Comparison of ENCODE assay signal across 1 cellular context in the genomic region with DNA sequence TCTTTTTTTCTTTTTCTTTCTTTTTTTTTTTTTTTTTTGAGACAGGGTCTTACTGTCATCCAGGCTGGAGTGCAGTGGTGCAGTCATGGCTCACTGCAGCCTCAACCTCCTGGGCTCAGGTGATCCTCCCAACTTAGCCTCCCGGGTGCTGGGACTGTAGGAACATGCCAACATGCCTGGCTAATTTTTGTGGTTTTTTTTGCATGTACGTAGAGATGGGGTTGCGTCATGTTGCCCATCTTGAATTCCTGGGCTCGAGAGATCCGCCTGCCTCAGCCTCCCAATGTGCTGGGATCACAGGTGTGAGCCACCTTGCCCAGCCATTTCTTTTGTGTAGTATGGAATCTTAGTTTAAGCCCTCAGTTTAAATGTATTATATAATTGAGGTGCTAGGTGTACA.
TF ChIP-seq lines count a peak whose summit lies in the region.

No MANE protein-coding gene starts in this region.

TF ChIP-seq in HCT116, 20 proteins besides CTCF, POLR2A, EP300 and RAD21 (continued from another document):
- TF ChIP-seq, protein P1, sequence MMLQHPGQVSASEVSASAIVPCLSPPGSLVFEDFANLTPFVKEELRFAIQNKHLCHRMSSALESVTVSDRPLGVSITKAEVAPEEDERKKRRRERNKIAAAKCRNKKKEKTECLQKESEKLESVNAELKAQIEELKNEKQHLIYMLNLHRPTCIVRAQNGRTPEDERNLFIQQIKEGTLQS (IDR thresholded peaks at IDR 0.05): no peak
- TF ChIP-seq CEBPB (IDR thresholded peaks at IDR 0.05; ENCODE audit: low read depth): no peak
- no peak for TF ChIP-seq TCF7L2 (IDR thresholded peaks at IDR 0.05; ENCODE audit: borderline replicate concordance, extremely low read depth, insufficient read depth, insufficient read length)
